20 cellular contexts compared by ENCODE assay signal in the genomic region with DNA sequence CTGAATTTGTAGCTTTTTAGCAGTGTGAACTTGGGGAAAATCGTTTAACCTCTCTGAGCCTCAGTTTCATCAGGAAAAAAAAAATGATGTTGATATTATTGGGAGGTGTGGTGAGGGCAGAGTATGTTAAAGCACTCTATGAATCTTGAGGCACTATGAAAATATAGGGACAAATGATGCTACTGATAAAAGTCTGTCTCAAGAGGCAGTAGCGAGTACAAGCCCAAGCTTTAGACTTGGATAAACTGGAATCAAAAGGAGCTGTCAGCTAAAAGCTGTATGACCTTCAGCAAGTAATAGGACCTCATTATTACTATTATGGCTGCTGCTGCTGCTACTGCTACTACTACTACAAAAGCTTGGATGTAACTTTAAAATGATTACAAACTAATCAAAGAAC.
"Had no signal": no experiment of that assay in that cellular context is flagged by ENCODE, and none has a peak within 500 bp of the region (broad histone marks: within the 10 kb centered on the region; RNA-seq: fewer than 3 reads in every experiment).

No MANE protein-coding gene starts in this region.

- H3K4me3 Mint-ChIP-seq: stimulated activated effector memory CD8-positive, alpha-beta T cell treated with anti-CD3 and anti-CD28 coated beads, Interleukin-12 subunit alpha, Interleukin-12 subunit beta, amount 100 ng/mL, for 72 hours; type B pancreatic cell had no signal

- H3K4me2 ChIP-seq: smooth muscle cell had no signal

- DNase-seq: activated CD4-positive, alpha-beta T cell treated with anti-CD3 and anti-CD28 coated beads, Interleukin-2, amount 50 U/mL, for 1 hour; activated CD4-positive, CD25-positive, alpha-beta regulatory T cell treated with anti-CD3 and anti-CD28 coated beads, Interleukin-2, amount 50 U/mL, for 72 hours; activated CD8-positive, alpha-beta memory T cell treated with anti-CD3 and anti-CD28 coated beads for 24 hours; activated CD8-positive, alpha-beta memory T cell treated with anti-CD3 and anti-CD28 coated beads, Interleukin-2, amount 50 U/mL, for 48 hours; activated effector memory CD4-positive, alpha-beta T cell treated with Interleukin-2 at 50 U/mL for 16 hours; activated naive CD4-positive, alpha-beta T cell treated with anti-CD3 and anti-CD28 coated beads, Interleukin-2, amount 50 U/mL, for 16 hours; activated T-cell treated with anti-CD3 and anti-CD28 coated beads, Interleukin-2, amount 50 U/mL, for 48 hours; aorta; effector CD8-positive, alpha-beta T cell; left ventricle myocardium superior; ovary; psoas muscle; right lobe of liver; stimulated activated CD4-positive, alpha-beta T cell treated with anti-CD3 and anti-CD28 coated beads, Interleukin-4, amount 100 ng/mL, for 24 hours; testis had no signal

- H3K9me3 Mint-ChIP-seq: stimulated activated effector memory CD8-positive, alpha-beta T cell treated with anti-CD3 and anti-CD28 coated beads, Interleukin-12 subunit alpha, Interleukin-12 subunit beta, amount 100 ng/mL, for 72 hours had no signal

- ATAC-seq: left ventricle myocardium superior, psoas muscle, right lobe of liver had no signal

- H3K9me3 ChIP-seq: esophagus muscularis mucosa, ovary, psoas muscle, right lobe of liver, testis had no signal

- H3K36me3 ChIP-seq: esophagus muscularis mucosa, ovary, right lobe of liver had no signal

- H3K4me3 ChIP-seq: esophagus muscularis mucosa, ovary, psoas muscle, right lobe of liver, smooth muscle cell, testis had no signal

- H3K27me3 ChIP-seq: esophagus muscularis mucosa, ovary, right lobe of liver, testis had no signal

- H3K36me3 Mint-ChIP-seq: stimulated activated effector memory CD8-positive, alpha-beta T cell treated with anti-CD3 and anti-CD28 coated beads, Interleukin-12 subunit alpha, Interleukin-12 subunit beta, amount 100 ng/mL, for 72 hours had no signal

- H3K27me3 Mint-ChIP-seq: type B pancreatic cell had no signal

- H3K27ac ChIP-seq: esophagus muscularis mucosa, ovary, psoas muscle, right lobe of liver, testis, VCaP had no signal

- H3K27ac Mint-ChIP-seq: stimulated activated effector memory CD8-positive, alpha-beta T cell treated with anti-CD3 and anti-CD28 coated beads, Interleukin-12 subunit alpha, Interleukin-12 subunit beta, amount 100 ng/mL, for 72 hours; type B pancreatic cell had no signal
